Comparison of ENCODE assay signal across 1 cellular context in the genomic region with DNA sequence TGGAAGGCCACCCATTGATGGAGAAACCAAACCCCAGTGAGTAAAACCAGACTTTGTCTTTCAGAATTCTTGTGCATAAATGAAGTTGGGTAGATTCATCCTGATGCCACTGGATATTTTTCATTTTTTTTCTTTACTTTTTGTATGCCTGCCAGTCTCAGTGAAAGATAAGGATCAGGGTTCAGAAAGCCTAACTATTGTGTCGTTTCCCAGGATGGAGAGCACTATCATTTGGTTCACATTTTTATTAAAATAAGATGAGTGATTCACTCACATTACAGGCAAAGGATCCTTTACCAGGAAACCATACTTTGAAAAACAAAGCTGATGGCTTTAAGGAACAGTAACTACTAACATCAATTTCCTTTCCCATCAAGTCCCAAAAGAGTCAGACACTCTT.
A peak's percentile ranks its signal among the peaks of the same experiment; 100 is the strongest.
TF ChIP-seq lines count a peak whose summit lies in the region.

No MANE protein-coding gene starts in this region.

TF ChIP-seq in SK-N-SH, 30 proteins besides CTCF, POLR2A, EP300 and RAD21 (continued from another document):
- TF ChIP-seq, protein P1, sequence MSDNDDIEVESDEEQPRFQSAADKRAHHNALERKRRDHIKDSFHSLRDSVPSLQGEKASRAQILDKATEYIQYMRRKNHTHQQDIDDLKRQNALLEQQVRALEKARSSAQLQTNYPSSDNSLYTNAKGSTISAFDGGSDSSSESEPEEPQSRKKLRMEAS (IDR thresholded peaks at IDR 0.05; ENCODE audit: low read depth): peak; percentile 48; the same call in 1 of the 2 replicates
- TF ChIP-seq RXRA (IDR thresholded peaks at IDR 0.05; ENCODE audit: borderline replicate concordance, low read depth): 0 out of 2 replicates have a peak, but pooled peaks have one; percentile 24
- TF ChIP-seq FOSL2 (IDR thresholded peaks at IDR 0.05; ENCODE audit: borderline replicate concordance, low read depth): peak; percentile 51; the same call in 1 of the 2 replicates
- peak; percentile 42; the same call in 1 of the 2 replicates for TF ChIP-seq POLR2AphosphoS5 (IDR thresholded peaks at IDR 0.05; ENCODE audit: low read depth, low read length)
- 0 out of 2 replicates have a peak, but pooled peaks have one; percentile 21 for TF ChIP-seq MEF2A (IDR thresholded peaks at IDR 0.05; ENCODE audit: borderline replicate concordance, low read depth)
- TF ChIP-seq, protein P2, sequence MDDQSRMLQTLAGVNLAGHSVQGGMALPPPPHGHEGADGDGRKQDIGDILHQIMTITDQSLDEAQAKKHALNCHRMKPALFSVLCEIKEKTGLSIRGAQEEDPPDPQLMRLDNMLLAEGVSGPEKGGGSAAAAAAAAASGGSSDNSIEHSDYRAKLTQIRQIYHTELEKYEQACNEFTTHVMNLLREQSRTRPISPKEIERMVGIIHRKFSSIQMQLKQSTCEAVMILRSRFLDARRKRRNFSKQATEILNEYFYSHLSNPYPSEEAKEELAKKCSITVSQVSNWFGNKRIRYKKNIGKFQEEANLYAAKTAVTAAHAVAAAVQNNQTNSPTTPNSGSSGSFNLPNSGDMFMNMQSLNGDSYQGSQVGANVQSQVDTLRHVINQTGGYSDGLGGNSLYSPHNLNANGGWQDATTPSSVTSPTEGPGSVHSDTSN (IDR thresholded peaks at IDR 0.05): peak; percentile 78
- peak; percentile 89 for TF ChIP-seq NFIC (IDR thresholded peaks at IDR 0.05; ENCODE audit: borderline replicate concordance)
- TF ChIP-seq RFX5 (IDR thresholded peaks at IDR 0.05; ENCODE audit: low read length): no peak
